19 cellular contexts compared by ENCODE assay signal in the genomic region with DNA sequence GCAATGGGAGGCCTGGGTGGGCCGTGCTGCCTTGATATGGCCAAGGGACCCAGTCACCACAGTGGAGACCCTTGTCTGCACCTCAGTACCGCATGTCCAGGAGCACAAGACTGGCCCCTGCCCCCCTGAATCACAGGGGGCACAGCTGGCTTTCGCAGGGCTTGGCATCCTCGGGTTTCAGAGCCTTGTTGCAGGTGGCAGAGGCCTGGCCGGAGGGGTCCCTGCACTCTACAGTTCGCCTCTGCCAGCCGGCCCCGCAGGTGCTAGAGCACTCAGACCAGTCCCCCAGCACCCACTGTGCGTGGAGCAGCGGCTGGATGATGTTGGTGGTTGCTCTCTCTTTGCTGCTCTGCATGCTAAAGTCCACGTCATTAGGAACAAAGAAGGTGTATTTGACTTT.
"Had no signal": no experiment of that assay in that cellular context is flagged by ENCODE, and none has a peak within 500 bp of the region (broad histone marks: within the 10 kb centered on the region; RNA-seq: fewer than 3 reads in every experiment).

No MANE protein-coding gene starts in this region.

- H3K27ac ChIP-seq: HL-60, SJSA1, SK-N-MC had no signal

- H3K27me3 ChIP-seq: MG63, SJSA1 had no signal

- H3K9me3 ChIP-seq: MG63, SJSA1 had no signal

- DNase-seq: KG1, NCI-H1092, NCI-H1105 treated with DMSO at 0.1 percent for 48 hours, NCI-H1417 treated with DMSO at 0.1 percent for 48 hours, NCI-H146, NCI-H1694 treated with DMSO at 0.1 percent for 48 hours, NCI-H1930, NCI-H2081, NCI-H2107, NCI-H2227 treated with DMSO at 0.1 percent for 48 hours, NCI-H774, Right ventricle myocardium superior, RPMI8226, SIG-M5, SW 1271 had no signal

- H3K36me3 ChIP-seq: MG63, SJSA1 had no signal

- H3K4me3 ChIP-seq: MG63, SJSA1, SK-N-MC had no signal
